8 cellular contexts compared by ENCODE assay signal in genomic region chr10:46786518-46787320, GRCh38.
A peak's percentile ranks its signal among the peaks of the same experiment; 100 is the strongest.
DNase-seq lines count a peak whose midpoint lies in the region; ATAC-seq and TF ChIP-seq lines count a peak whose summit lies in the region.
"Not testable (repeated sequence)": the region's sequence is repeated elsewhere in the genome, so short reads cannot be mapped to it uniquely, and the experiment has no call there.

No MANE protein-coding gene starts in this region.

- TF ChIP-seq EP300 in SK-N-SH (IDR thresholded peaks at IDR 0.05; ENCODE audit: borderline replicate concordance in 1 of 2, low read depth in 1 of 2, low read length in 1 of 2); stomach (IDR thresholded peaks at IDR 0.05): not testable (repeated sequence)

- POLR2A ChIA-PET in SK-N-SH (lab: Yijun Ruan, JAX), result not testable (repeated sequence)

- not testable (repeated sequence) for H3K9me2 ChIP-seq in MM.1S (replicated peaks; ENCODE audit: insufficient read depth, low read length); SK-N-SH

- H3K4me3 ChIP-seq in MM.1S (ENCODE audit: low read length), result peak overlapping the region; percentile 71
- peak overlapping the region; percentile 65 to 69 for H3K4me3 ChIP-seq in SK-N-SH (ENCODE audit: low read depth in 2 of 2, low read length in 1 of 2)
- H3K4me3 ChIP-seq in neural progenitor cell, result peak overlapping the region; percentile 95
- peak overlapping the region; percentile 52 to 67 (median 59) for H3K4me3 ChIP-seq in stomach

- ATAC-seq in activated naive CD4-positive, alpha-beta T cell treated with anti-CD3 and anti-CD28 coated beads, Interleukin-2, amount 50 U/mL, for 72 hours, result peak; percentile 75 to 90

- not testable (repeated sequence) for H3K36me3 ChIP-seq in MM.1S (replicated peaks; ENCODE audit: insufficient read depth, low read length); SK-N-SH (replicated peaks in 1 of 2; ENCODE audit: control insufficient read depth in 1 of 2, insufficient read depth in 2 of 2, low read length in 1 of 2); neural progenitor cell; stomach

- H3K9ac ChIP-seq in MM.1S (ENCODE audit: low read length) (peak overlapping the region; percentile 37; the same call in 1 of the 2 replicates), SK-N-SH (peak overlapping the region; percentile 63), neural progenitor cell (peak overlapping the region; percentile 83)

- not testable (repeated sequence) for TF ChIP-seq RAD21 in SK-N-SH (IDR thresholded peaks at IDR 0.05; ENCODE audit: low read length)

- not testable (repeated sequence) for TF ChIP-seq POLR2A in stomach (IDR thresholded peaks at IDR 0.05)

- H3F3A ChIP-seq in MM.1S (ENCODE audit: insufficient read depth, low read length); SK-N-SH (replicated peaks; ENCODE audit: insufficient read depth); neural progenitor cell (ENCODE audit: low read depth): not testable (repeated sequence)

- intact Hi-C loops in stomach (cut with DNase I; ENCODE audit: low total_unique reads), result not testable (repeated sequence)

- H3K4me2 ChIP-seq in MM.1S (ENCODE audit: low read depth, low read length) (peak overlapping the region; percentile 50; the same call in 1 of the 2 replicates), SK-N-SH (peak overlapping the region; percentile 67), neural progenitor cell (peak overlapping the region; percentile 98)

- H3K27ac Mint-ChIP-seq in activated naive CD4-positive, alpha-beta T cell treated with anti-CD3 and anti-CD28 coated beads, Interleukin-2, amount 50 U/mL, for 72 hours, result peak overlapping the region; percentile 65 to 82
- H3K27ac Mint-ChIP-seq in glutamatergic neuron (ENCODE audit: unreplicated experiment) (peak overlapping the region; percentile 100), neural progenitor cell (peak overlapping the region; percentile 98)

- CTCF ChIA-PET in SK-N-SH (lab: Yijun Ruan, JAX), result not testable (repeated sequence)

- TF ChIP-seq CTCF in MM.1S (IDR thresholded peaks at IDR 0.05; ENCODE audit: low read length); SK-N-SH (IDR thresholded peaks at IDR 0.05); glutamatergic neuron (IDR thresholded peaks at IDR 0.05; ENCODE audit: partially characterized antibody, unreplicated experiment); neural progenitor cell (IDR thresholded peaks at IDR 0.05); stomach (IDR thresholded peaks at IDR 0.05): not testable (repeated sequence)

- not testable (repeated sequence) for H3K27ac ChIP-seq in MM.1S (ENCODE audit: low read length)
- H3K27ac ChIP-seq in SK-N-SH (ENCODE audit: low read depth in 2 of 2, low read length in 1 of 2) (peak overlapping the region; percentile 42 to 81), neural progenitor cell (peak overlapping the region; percentile 74), stomach (peak overlapping the region; percentile 79 to 95 (median 86))

- WGBS in SK-N-SH (ENCODE audit: low lambda C conversion rate), result 0% methylated on average over 17 of the region's 62 CpGs
- WGBS in stomach, 5 donors, result 0 to 1% (median 1%) methylated on average over 18 to 45 of the region's 62 CpGs

- not testable (repeated sequence) for H3K79me2 ChIP-seq in MM.1S (ENCODE audit: low read length); SK-N-SH (ENCODE audit: insufficient read depth); neural progenitor cell (ENCODE audit: low read depth)

- not testable (repeated sequence) for H4K20me1 ChIP-seq in MM.1S (ENCODE audit: insufficient read depth, low read length); SK-N-SH (ENCODE audit: insufficient read depth); neural progenitor cell (ENCODE audit: low read depth)

- H3K27me3 ChIP-seq in MM.1S (replicated peaks; ENCODE audit: insufficient read depth, low read length); SK-N-SH (ENCODE audit: insufficient read depth); neural progenitor cell; stomach: not testable (repeated sequence)

- H3K36me3 Mint-ChIP-seq in activated naive CD4-positive, alpha-beta T cell treated with anti-CD3 and anti-CD28 coated beads, Interleukin-2, amount 50 U/mL, for 72 hours; glutamatergic neuron (ENCODE audit: unreplicated experiment); neural progenitor cell: not testable (repeated sequence)

- not testable (repeated sequence) for H3K9me3 Mint-ChIP-seq in activated naive CD4-positive, alpha-beta T cell treated with anti-CD3 and anti-CD28 coated beads, Interleukin-2, amount 50 U/mL, for 72 hours; glutamatergic neuron (ENCODE audit: unreplicated experiment); neural progenitor cell

- H2AFZ ChIP-seq in MM.1S (ENCODE audit: low read length) (peak overlapping the region; percentile 69), SK-N-SH (ENCODE audit: low read depth) (peak overlapping the region; percentile 68; the same call in 1 of the 2 replicates), neural progenitor cell (replicated peaks) (peak overlapping the region; percentile 100)

- peak; percentile 93 for DNase-seq in ELF-1 (ENCODE audit: low read depth, low spot score)
- peak; percentile 51 for DNase-seq in HCEC 1CT
- DNase-seq in MM.1S, result peak; percentile 74
- peak; percentile 60 for DNase-seq in SK-N-SH
- peak; percentile 57 to 77 for DNase-seq in activated naive CD4-positive, alpha-beta T cell treated with anti-CD3 and anti-CD28 coated beads, Interleukin-2, amount 50 U/mL, for 72 hours (ENCODE audit: low spot score in 2 of 2)
- peak; percentile 82 for DNase-seq in glutamatergic neuron
- peak; percentile 80 for DNase-seq in neural progenitor cell (ENCODE audit: low spot score)
- peak; percentile 84 for DNase-seq in stomach

- H3K9me3 ChIP-seq in MM.1S (replicated peaks; ENCODE audit: insufficient read depth, low read length); SK-N-SH; neural progenitor cell (ENCODE audit: low read depth); stomach: not testable (repeated sequence)

- H3K4me3 Mint-ChIP-seq in glutamatergic neuron (ENCODE audit: unreplicated experiment) (peak overlapping the region; percentile 99), neural progenitor cell (peak overlapping the region; percentile 92)

- not testable (repeated sequence) for H3K4me1 ChIP-seq in MM.1S (ENCODE audit: low read length); SK-N-SH (ENCODE audit: control insufficient read depth in 1 of 2, insufficient read depth in 2 of 2, low read depth in 1 of 2, low read length in 1 of 2); neural progenitor cell; stomach

- not testable (repeated sequence) for H3K4me1 Mint-ChIP-seq in glutamatergic neuron (ENCODE audit: low read depth, unreplicated experiment); neural progenitor cell

- not testable (repeated sequence) for H3K27me3 Mint-ChIP-seq in glutamatergic neuron (ENCODE audit: unreplicated experiment); neural progenitor cell (ENCODE audit: insufficient read depth, low read depth)

TF ChIP-seq in SK-N-SH, 30 proteins besides CTCF, POLR2A, EP300 and RAD21:
- TF ChIP-seq FOXJ3 (CRISPR knock-in tag; IDR thresholded peaks at IDR 0.05), result peak; percentile 41; the same call in 1 of the 2 replicates
- TF ChIP-seq TAF1 (IDR thresholded peaks at IDR 0.05; ENCODE audit: borderline replicate concordance, low read depth, low read length), result peak; percentile 62; the same call in 1 of the 2 replicates
- TF ChIP-seq MXI1 (IDR thresholded peaks at IDR 0.05; ENCODE audit: low read depth, low read length), result 0 out of 2 replicates have a peak, but pooled peaks have one; percentile 21
- peak; percentile 77 for TF ChIP-seq GABPA (IDR thresholded peaks at IDR 0.05; ENCODE audit: low read depth)
